ENCODE assay signal across 21 cellular contexts in genomic region chr16:35560637-35560984, GRCh38.
"Had no signal": no experiment of that assay in that cellular context is flagged by ENCODE, and none has a peak within 500 bp of the region (broad histone marks: within the 10 kb centered on the region; RNA-seq: fewer than 3 reads in every experiment).

No MANE protein-coding gene starts in this region.

- H3K36me3 ChIP-seq: SJSA1 had no signal

- H3K27me3 ChIP-seq: SJSA1 had no signal

- H3K4me2 ChIP-seq: PC-9, SK-N-SH had no signal

- H3K9me3 ChIP-seq: SK-N-SH had no signal

- H3K4me1 ChIP-seq: SJSA1 had no signal

- H2AFZ ChIP-seq: PC-9 had no signal

- H3K9ac ChIP-seq: SK-N-SH had no signal

- H3K27ac ChIP-seq: PC-9, SJSA1 had no signal

- H3K4me3 ChIP-seq: PC-9, SJSA1 had no signal

- DNase-seq: activated CD4-positive, alpha-beta T cell treated with anti-CD3 and anti-CD28 coated beads, Interleukin-2, amount 10 ng/mL, durations not matched to agents 7 days and 5 days; activated CD4-positive, alpha-beta T cell treated with anti-CD3 and anti-CD28 coated beads, Interleukin-2, amount 50 U/mL, for 48 hours; activated CD8-positive, alpha-beta T cell treated with anti-CD3 and anti-CD28 coated beads, Interleukin-2, amount 10 ng/mL, durations not matched to agents 7 days and 5 days; activated gamma-delta T cell; activated naive CD4-positive, alpha-beta T cell treated with Interleukin-2 at 50 U/mL for 16 hours; activated T-cell treated with anti-CD3 and anti-CD28 coated beads, Interleukin-2, amount 50 U/mL, for 24 hours; anterior cingulate cortex; caudate nucleus; Karpas-422; NCI-H1105; NCI-H1417 treated with DMSO at 0.1 percent for 48 hours; NCI-H187 treated with DMSO at 0.1 percent for 48 hours; NCI-H226; NCI-H446 treated with DMSO at 0.1 percent for 48 hours; NCI-H524; NCI-H69; SK-N-SH had no signal

- FAIRE-seq: bronchial epithelial cell, TTC549 had no signal

- ATAC-seq: activated CD8-positive, alpha-beta T cell treated with anti-CD3 and anti-CD28 coated beads, Interleukin-2, amount 10 ng/mL, durations not matched to agents 7 days and 5 days had no signal
